ENCODE assay signal across 1 cellular context in the genomic region with DNA sequence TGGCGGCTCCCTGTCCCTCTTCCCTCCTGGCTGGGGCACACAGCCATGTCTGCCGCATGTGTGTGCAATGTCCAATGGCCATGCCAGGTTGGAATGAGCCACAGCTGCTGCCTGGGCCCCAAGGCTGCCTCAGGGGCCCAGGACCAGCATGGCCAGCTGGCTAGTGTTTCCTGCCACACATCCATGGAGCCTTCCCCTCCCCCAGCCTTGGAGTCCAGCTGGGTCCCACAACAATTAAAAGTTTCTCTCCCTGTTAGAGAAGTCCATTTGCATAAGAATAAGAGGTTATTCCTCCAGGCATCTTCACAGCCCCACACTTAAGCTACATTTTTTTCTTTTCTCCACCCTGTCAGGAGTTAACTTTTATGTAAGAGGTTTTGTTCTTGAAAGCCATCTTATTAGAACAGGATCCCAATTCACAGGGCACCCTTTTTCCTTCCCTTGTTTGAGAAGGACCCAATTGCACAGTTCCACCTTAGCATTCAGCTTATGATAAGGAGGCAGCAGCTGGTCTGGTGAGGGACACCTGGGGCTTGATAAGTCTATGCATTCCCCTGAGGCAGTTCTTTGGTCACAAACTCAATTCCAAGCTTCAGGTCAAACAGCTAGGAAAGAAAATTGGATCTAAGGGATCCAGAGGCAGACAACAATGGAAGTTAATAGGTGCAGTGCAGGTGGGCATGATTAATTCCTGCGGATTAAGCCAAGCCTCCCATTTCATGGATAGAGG.
A peak's percentile ranks its signal among the peaks of the same experiment; 100 is the strongest.
TF ChIP-seq lines count a peak whose summit lies in the region.

No MANE protein-coding gene starts in this region.

TF ChIP-seq in GM23338, 12 proteins besides CTCF, POLR2A, EP300 and RAD21 (continued from another document):
- TF ChIP-seq ZNF462 (CRISPR knock-in tag; IDR thresholded peaks at IDR 0.05) (peak; percentile 18; the same call in 1 of the 2 replicates), JUNB (IDR thresholded peaks at IDR 0.05; ENCODE audit: unreplicated experiment) (no peak), REST (IDR thresholded peaks at IDR 0.05; ENCODE audit: unreplicated experiment) (no peak), NANOG (IDR thresholded peaks at IDR 0.05; ENCODE audit: borderline replicate concordance) (peak; percentile 76), EZH2phosphoT487 (IDR thresholded peaks at IDR 0.05; ENCODE audit: unreplicated experiment) (no peak), ZNF114 (CRISPR knock-in tag; IDR thresholded peaks at IDR 0.05) (peak; percentile 9; the same call in 1 of the 2 replicates), CREB1 (CRISPR knock-in tag; IDR thresholded peaks at IDR 0.05; ENCODE audit: low read depth) (no peak), POLR2AphosphoS5 (IDR thresholded peaks at IDR 0.05; ENCODE audit: low read depth) (0 out of 2 replicates have a peak, but pooled peaks have one; percentile 26), EZH2 (IDR thresholded peaks at IDR 0.05; ENCODE audit: low read depth, unreplicated experiment) (no peak), ZNF331 (CRISPR knock-in tag; IDR thresholded peaks at IDR 0.05; ENCODE audit: low read depth) (no peak), ETS1 (IDR thresholded peaks at IDR 0.05) (peak; percentile 58; the same call in 1 of the 2 replicates)
